ENCODE assay signal across 24 cellular contexts in genomic region chr1:95238304-95238703, GRCh38.
"Had no signal": no experiment of that assay in that cellular context is flagged by ENCODE, and none has a peak within 500 bp of the region (broad histone marks: within the 10 kb centered on the region; RNA-seq: fewer than 3 reads in every experiment).

No MANE protein-coding gene starts in this region.

- H3K4me3 ChIP-seq: adrenal gland, SJSA1 had no signal

- H3K36me3 ChIP-seq: adrenal gland had no signal

- H3K27me3 ChIP-seq: adrenal gland, SJSA1 had no signal

- H3K4me3 Mint-ChIP-seq: activated naive CD4-positive, alpha-beta T cell treated with anti-CD3 and anti-CD28 coated beads for 36 hours; WTC11 had no signal

- ATAC-seq: SK-N-SH treated with all-trans-retinoic acid at 6 μM for 48 hours, WTC11 had no signal

- FAIRE-seq: bronchial epithelial cell, RCC 7860 had no signal

- H3K27ac Mint-ChIP-seq: activated naive CD4-positive, alpha-beta T cell treated with anti-CD3 and anti-CD28 coated beads for 36 hours; WTC11 had no signal

- H3K27me3 Mint-ChIP-seq: activated naive CD8-positive, alpha-beta T cell had no signal

- H3K27ac ChIP-seq: adrenal gland, SJSA1 had no signal

- H3K9me3 ChIP-seq: adrenal gland, SJSA1 had no signal

- DNase-seq: activated CD4-positive, alpha-beta T cell treated with anti-CD3 and anti-CD28 coated beads for 48 hours; activated CD4-positive, alpha-beta T cell treated with anti-CD3 and anti-CD28 coated beads, Interleukin-2, amount 50 U/mL, for 4 hours; activated CD4-positive, CD25-positive, alpha-beta regulatory T cell treated with anti-CD3 and anti-CD28 coated beads, Interleukin-2, amount 50 U/mL, for 72 hours; activated CD8-positive, alpha-beta memory T cell treated with anti-CD3 and anti-CD28 coated beads for 24 hours; activated gamma-delta T cell; activated naive CD4-positive, alpha-beta T cell treated with anti-CD3 and anti-CD28 coated beads for 36 hours; activated T-cell treated with anti-CD3 and anti-CD28 coated beads for 4 hours; adrenal gland; anterior cingulate cortex; central memory CD4-positive, alpha-beta T cell; NCI-H1105 treated with DMSO at 0.1 percent for 48 hours; NCI-H1436 treated with DMSO at 0.1 percent for 48 hours; NCI-H187; NCI-H2081; NCI-H446; NCI-H524; SHP77; SW 1271 had no signal
